15 cellular contexts compared by ENCODE assay signal in genomic region chr22:41927813-41928212, GRCh38. TPM values are rescaled to one million over a fixed set of nuclear protein-coding genes. Genes with fewer than 3 reads are reported as not detected.
DNase-seq lines count a peak whose midpoint lies in the region; ATAC-seq and TF ChIP-seq lines count a peak whose summit lies in the region.
"Had no signal": no experiment of that assay in that cellular context is flagged by ENCODE, and none has a peak within 500 bp of the region (broad histone marks: within the 10 kb centered on the region; RNA-seq: fewer than 3 reads in every experiment).

No MANE protein-coding gene starts in this region.

- no peaks in the 10 kb centered on the region for H3K27me3 Mint-ChIP-seq in naive B cell

- no peak for TF ChIP-seq CTCF in DOHH2 (IDR thresholded peaks at IDR 0.05; ENCODE audit: low read depth, low read length, poor library complexity, severe bottlenecking)

- H3K4me3 ChIP-seq in DOHH2 (ENCODE audit: low read length) (no peak overlapping the region), aorta (ENCODE audit: low read length in 2 of 2) (no peak overlapping the region)
- H3K4me3 ChIP-seq: GM23248, hepatocyte had no signal

- peak overlapping the region; percentile 73 to 94 (median 89) for H3K4me3 Mint-ChIP-seq in naive B cell

- peak overlapping the region; percentile 85 for H3K4me2 ChIP-seq in DOHH2 (ENCODE audit: low read length)
- H3K4me2 ChIP-seq: hepatocyte had no signal

- H3K9me3 ChIP-seq in DOHH2 (ENCODE audit: control insufficient read depth, insufficient read depth, low read length) (no peaks in the 10 kb centered on the region), aorta (ENCODE audit: control insufficient read depth, low read length) (no peaks in the 10 kb centered on the region)

- H3K27ac ChIP-seq in DOHH2 (ENCODE audit: low read depth, low read length) (peak overlapping the region; percentile 86), aorta (ENCODE audit: low read depth in 1 of 2, low read length in 2 of 2) (no peak overlapping the region)
- H3K27ac ChIP-seq: GM23248, hepatocyte, HL-60 had no signal

- peaks cover 5 to 15% of the 10 kb centered on the region in 2 donors for H3K36me3 Mint-ChIP-seq in naive B cell

- H3K36me3 ChIP-seq in DOHH2 (ENCODE audit: control insufficient read depth, low read length): peaks cover 44% of the 10 kb centered on the region
- no peaks in the 10 kb centered on the region for H3K36me3 ChIP-seq in aorta (ENCODE audit: control insufficient read depth in 1 of 2, insufficient read depth in 2 of 2, low read length in 1 of 2)

- ATAC-seq in naive B cell (ENCODE audit: low read depth in 2 of 2) (no peak), GM21360 (IDR thresholded peaks at IDR 0.05; ENCODE audit: unreplicated experiment) (no peak), aorta (ENCODE audit: low FRiP score) (no peak)
- ATAC-seq: activated CD4-positive, alpha-beta T cell treated with anti-CD3 and anti-CD28 coated beads for 36 hours; left lobe of liver; SK-N-SH treated with all-trans-retinoic acid at 6 μM for 48 hours had no signal

- peaks cover 38% of the 10 kb centered on the region for H3F3A ChIP-seq in DOHH2 (ENCODE audit: control insufficient read depth, insufficient read depth)

- H3K4me1 ChIP-seq in DOHH2 (ENCODE audit: control insufficient read depth, low read length) (peaks cover 89% of the 10 kb centered on the region), aorta (ENCODE audit: control insufficient read depth in 1 of 2, insufficient read depth in 2 of 2, low read length in 2 of 2) (no peaks in the 10 kb centered on the region)

- 82 to 89% methylated on average over 6 of the region's 6 CpGs for WGBS in aorta, 2 donors

- no peaks in the 10 kb centered on the region for H3K9me3 Mint-ChIP-seq in naive B cell

- H3K9me2 ChIP-seq in DOHH2 (replicated peaks; ENCODE audit: control insufficient read depth, low read length): no peaks in the 10 kb centered on the region

- intact Hi-C loops in aorta (cut with DNase I): no loop called here

- H3K79me2 ChIP-seq in DOHH2 (ENCODE audit: control insufficient read depth, low read length): peaks cover 37% of the 10 kb centered on the region
- H3K79me2 ChIP-seq: hepatocyte had no signal

- H3K27me3 ChIP-seq in DOHH2 (ENCODE audit: control insufficient read depth, low read length) (no peaks in the 10 kb centered on the region), aorta (ENCODE audit: control insufficient read depth in 1 of 2, insufficient read depth in 2 of 2, low read length in 1 of 2) (no peaks in the 10 kb centered on the region)

- H3K27ac Mint-ChIP-seq in naive B cell: peak overlapping the region; percentile 99 to 100 (median 99)
- H3K27ac Mint-ChIP-seq: activated CD4-positive, alpha-beta T cell treated with anti-CD3 and anti-CD28 coated beads for 36 hours had no signal

- peaks cover 7% of the 10 kb centered on the region; the same call in 1 of the 2 replicates for H4K20me1 ChIP-seq in DOHH2 (ENCODE audit: control insufficient read depth, insufficient read depth, low read depth, low read length)

- peaks cover 53 to 80% (median 73%) of the 10 kb centered on the region in 3 donors for H3K4me1 Mint-ChIP-seq in naive B cell

- DNase-seq in NCI-H524 (lab: John Stamatoyannopoulos, UW) (peak; percentile 45 to 71), naive B cell (no peak), aorta (no peak)
- DNase-seq: activated CD4-positive, alpha-beta T cell treated with anti-CD3 and anti-CD28 coated beads for 36 hours; activated naive CD4-positive, alpha-beta T cell treated with Interleukin-2 at 50 U/mL for 16 hours; erythroblast; GM23248; nucleus accumbens; stimulated activated CD4-positive, alpha-beta T cell treated with anti-CD3 and anti-CD28 coated beads, Interleukin-12 subunit alpha, Interleukin-12 subunit beta, amount 100 ng/mL, for 4 hours had no signal

RNA-seq across cellular contexts. Expression of gene TNFRSF13C, which starts 1.2 kb away (rescaled TPM):
- 100 to 1,000 TPM in 1 of 6 donors, 10 to 100 TPM in 5; 65.3 to 104 (median 84.2) TPM for polyA plus RNA-seq in naive B cell (ENCODE audit: low read depth in 6 of 6)
- under 1 TPM; 0.24 to 0.32 TPM for total RNA-seq in aorta
- polyA plus RNA-seq in aorta: not detected

RNA-seq across cellular contexts. Expression of gene SHISA8, which starts 12.9 kb away (rescaled TPM):
- 1 to 10 TPM in 1 of 6 donors, under 1 TPM in 5; 0.28 to 1.7 (median 0.67) TPM for polyA plus RNA-seq in naive B cell (ENCODE audit: low read depth in 6 of 6)
- total RNA-seq in aorta: not detected
- not detected for polyA plus RNA-seq in aorta
- total RNA-seq: GM23248, hepatocyte, left lobe of liver had no signal
- polyA plus RNA-seq: GM23248 had no signal

RNA-seq across cellular contexts. Expression of gene CENPM, which starts 19.1 kb away (rescaled TPM):
- polyA plus RNA-seq in naive B cell (ENCODE audit: low read depth in 6 of 6): 10 to 100 TPM; 41.2 to 70.9 (median 53.0) TPM
- under 1 TPM; 0.58 to 0.84 TPM for total RNA-seq in aorta
- 1 to 10 TPM in 1 of 2 donors, not detected in 1; 2.6 TPM for polyA plus RNA-seq in aorta
- total RNA-seq: left lobe of liver had no signal

RNA-seq across cellular contexts. Expression of gene SEPTIN3, which starts 41.4 kb away (rescaled TPM):
- polyA plus RNA-seq in naive B cell (ENCODE audit: low read depth in 6 of 6) (not detected), aorta (under 1 TPM in 1 of 2 donors, not detected in 1; 0.05 TPM)
- under 1 TPM; 0.63 to 0.68 TPM for total RNA-seq in aorta
- total RNA-seq: GM23248, left lobe of liver had no signal

Comparison
In these comparisons a context has a peak if more than half of its experiments do, and no peak if none do; other contexts are left out.
1. DNase-seq: peak in NCI-H524 (2 of 2); none in naive B cell (single experiment) and aorta (0 of 2).
2. RNA of gene TNFRSF13C, which starts 1.2 kb away (polyA plus RNA-seq): 65.3 to 104 TPM in naive B cell; not detected in aorta; every median in the first group is over 10 times any median in the second.
3. RNA of gene CENPM, which starts 19.1 kb away (polyA plus RNA-seq): 41.2 to 70.9 TPM in naive B cell; 2.6 TPM in aorta; every median in the first group is over 10 times any median in the second.